Comparison of ENCODE assay signal across 1 cellular context in the genomic region with DNA sequence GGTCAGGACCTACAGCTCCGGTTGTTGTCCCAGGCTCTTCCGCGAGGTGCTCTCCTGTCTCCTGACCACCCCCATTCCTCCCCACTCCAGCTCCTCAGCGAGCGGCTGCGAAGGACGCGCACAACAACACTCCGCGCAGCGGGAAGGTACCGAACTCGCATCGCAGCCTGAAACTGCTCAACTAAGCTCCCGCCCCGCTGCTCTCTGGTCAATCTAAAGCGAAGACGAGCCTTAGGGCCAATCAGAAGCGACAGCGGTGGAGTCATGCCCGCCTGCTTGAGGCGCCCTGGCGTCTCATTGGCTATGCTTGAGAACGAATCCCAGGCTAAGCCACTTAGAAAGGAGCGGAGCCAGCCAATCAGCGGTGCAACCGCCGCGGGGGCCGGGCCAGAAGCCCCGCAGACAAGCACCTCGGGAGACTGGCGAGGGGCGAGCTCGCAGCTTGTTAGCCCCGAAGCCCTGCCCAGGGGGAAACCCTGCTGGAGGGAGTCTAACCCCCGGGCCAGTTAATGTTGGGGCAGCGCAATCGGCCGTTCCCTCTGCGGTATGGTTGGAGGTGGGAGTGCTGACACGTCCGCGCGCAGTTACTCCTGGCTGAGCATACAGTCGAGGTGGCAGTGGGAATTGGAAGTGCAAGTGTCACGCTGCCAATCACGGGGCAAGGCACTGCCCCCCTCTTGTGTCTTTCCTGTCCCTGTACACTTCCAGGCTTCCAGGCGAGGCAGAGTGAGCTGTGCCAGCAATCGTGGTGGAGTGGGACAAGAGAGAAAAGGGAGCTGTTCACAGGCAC.
TF ChIP-seq lines count a peak whose summit lies in the region.

No MANE protein-coding gene starts in this region.

TF ChIP-seq in HepG2, 621 proteins besides CTCF, POLR2A, EP300 and RAD21 (continued from another document and continues in another):
- no peak for TF ChIP-seq CENPBD1 (CRISPR knock-in tag; IDR thresholded peaks at IDR 0.05; ENCODE audit: borderline replicate concordance, low read depth)
- peak; percentile 84; the same call in 1 of the 2 replicates for TF ChIP-seq ZFP91 (CRISPR knock-in tag; IDR thresholded peaks at IDR 0.05; ENCODE audit: borderline replicate concordance)
- TF ChIP-seq HNRNPLL (IDR thresholded peaks at IDR 0.05; ENCODE audit: low read depth, low read length, poor library complexity, severe bottlenecking) = peak; percentile 52
- 0 out of 2 replicates have a peak, but pooled peaks have one; percentile 33 for TF ChIP-seq MEIS1 (CRISPR knock-in tag; IDR thresholded peaks at IDR 0.05; ENCODE audit: borderline replicate concordance)
- no peak for TF ChIP-seq ZNF883 (CRISPR knock-in tag; IDR thresholded peaks at IDR 0.05; ENCODE audit: not compliant biosample characterization)
- 0 out of 2 replicates have a peak, but pooled peaks have one; percentile 10 for TF ChIP-seq ZFY (CRISPR knock-in tag; IDR thresholded peaks at IDR 0.05)
- no peak for TF ChIP-seq ZNF562 (CRISPR knock-in tag; IDR thresholded peaks at IDR 0.05; ENCODE audit: borderline replicate concordance)
- TF ChIP-seq, protein P1, sequence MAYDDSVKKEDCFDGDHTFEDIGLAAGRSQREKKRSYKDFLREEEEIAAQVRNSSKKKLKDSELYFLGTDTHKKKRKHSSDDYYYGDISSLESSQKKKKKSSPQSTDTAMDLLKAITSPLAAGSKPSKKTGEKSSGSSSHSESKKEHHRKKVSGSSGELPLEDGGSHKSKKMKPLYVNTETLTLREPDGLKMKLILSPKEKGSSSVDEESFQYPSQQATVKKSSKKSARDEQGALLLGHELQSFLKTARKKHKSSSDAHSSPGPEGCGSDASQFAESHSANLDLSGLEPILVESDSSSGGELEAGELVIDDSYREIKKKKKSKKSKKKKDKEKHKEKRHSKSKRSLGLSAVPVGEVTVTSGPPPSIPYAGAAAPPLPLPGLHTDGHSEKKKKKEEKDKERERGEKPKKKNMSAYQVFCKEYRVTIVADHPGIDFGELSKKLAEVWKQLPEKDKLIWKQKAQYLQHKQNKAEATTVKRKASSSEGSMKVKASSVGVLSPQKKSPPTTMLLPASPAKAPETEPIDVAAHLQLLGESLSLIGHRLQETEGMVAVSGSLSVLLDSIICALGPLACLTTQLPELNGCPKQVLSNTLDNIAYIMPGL (CRISPR knock-in tag; IDR thresholded peaks at IDR 0.05; ENCODE audit: borderline replicate concordance in 1 of 2, low read depth in 1 of 2) = peak in 1 of 2 experiments; percentile 54; a peak in 1 of 4 replicates
- TF ChIP-seq IRF1 (CRISPR knock-in tag; IDR thresholded peaks at IDR 0.05; ENCODE audit: low read depth) = no peak
- TF ChIP-seq ARNT (IDR thresholded peaks at IDR 0.05) = no peak
- TF ChIP-seq KDM5A (IDR thresholded peaks at IDR 0.05; ENCODE audit: borderline replicate concordance, low read length) = no peak
- no peak for TF ChIP-seq SOX6 (IDR thresholded peaks at IDR 0.05)
- no peak; the same call in 1 of the 2 replicates for TF ChIP-seq SOX6 (CRISPR knock-in tag; IDR thresholded peaks at IDR 0.05)
- TF ChIP-seq, protein P2, sequence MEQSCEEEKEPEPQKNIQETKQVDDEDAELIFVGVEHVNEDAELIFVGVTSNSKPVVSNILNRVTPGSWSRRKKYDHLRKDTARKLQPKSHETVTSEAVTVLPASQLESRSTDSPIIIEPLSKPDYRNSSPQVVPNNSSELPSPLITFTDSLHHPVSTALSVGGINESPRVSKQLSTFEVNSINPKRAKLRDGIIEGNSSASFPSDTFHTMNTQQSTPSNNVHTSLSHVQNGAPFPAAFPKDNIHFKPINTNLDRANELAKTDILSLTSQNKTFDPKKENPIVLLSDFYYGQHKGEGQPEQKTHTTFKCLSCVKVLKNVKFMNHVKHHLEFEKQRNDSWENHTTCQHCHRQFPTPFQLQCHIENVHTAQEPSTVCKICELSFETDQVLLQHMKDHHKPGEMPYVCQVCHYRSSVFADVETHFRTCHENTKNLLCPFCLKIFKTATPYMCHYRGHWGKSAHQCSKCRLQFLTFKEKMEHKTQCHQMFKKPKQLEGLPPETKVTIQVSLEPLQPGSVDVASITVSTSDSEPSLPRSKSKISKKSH (CRISPR knock-in tag; IDR thresholded peaks at IDR 0.05; ENCODE audit: borderline replicate concordance) = no peak
- TF ChIP-seq JUND (CRISPR knock-in tag; IDR thresholded peaks at IDR 0.05) = no peak
- TF ChIP-seq, protein P3, sequence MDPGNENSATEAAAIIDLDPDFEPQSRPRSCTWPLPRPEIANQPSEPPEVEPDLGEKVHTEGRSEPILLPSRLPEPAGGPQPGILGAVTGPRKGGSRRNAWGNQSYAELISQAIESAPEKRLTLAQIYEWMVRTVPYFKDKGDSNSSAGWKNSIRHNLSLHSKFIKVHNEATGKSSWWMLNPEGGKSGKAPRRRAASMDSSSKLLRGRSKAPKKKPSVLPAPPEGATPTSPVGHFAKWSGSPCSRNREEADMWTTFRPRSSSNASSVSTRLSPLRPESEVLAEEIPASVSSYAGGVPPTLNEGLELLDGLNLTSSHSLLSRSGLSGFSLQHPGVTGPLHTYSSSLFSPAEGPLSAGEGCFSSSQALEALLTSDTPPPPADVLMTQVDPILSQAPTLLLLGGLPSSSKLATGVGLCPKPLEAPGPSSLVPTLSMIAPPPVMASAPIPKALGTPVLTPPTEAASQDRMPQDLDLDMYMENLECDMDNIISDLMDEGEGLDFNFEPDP (CRISPR knock-in tag; conservative IDR thresholded peaks at IDR 0.05) = no peak
- no peak for TF ChIP-seq MAF1 (CRISPR knock-in tag; IDR thresholded peaks at IDR 0.05; ENCODE audit: borderline replicate concordance)
- TF ChIP-seq SRSF4 (IDR thresholded peaks at IDR 0.05; ENCODE audit: low read depth, low read length, poor library complexity, severe bottlenecking) = no peak
- TF ChIP-seq ARNTL (CRISPR knock-in tag; IDR thresholded peaks at IDR 0.05) = no peak
- TF ChIP-seq, protein P4, sequence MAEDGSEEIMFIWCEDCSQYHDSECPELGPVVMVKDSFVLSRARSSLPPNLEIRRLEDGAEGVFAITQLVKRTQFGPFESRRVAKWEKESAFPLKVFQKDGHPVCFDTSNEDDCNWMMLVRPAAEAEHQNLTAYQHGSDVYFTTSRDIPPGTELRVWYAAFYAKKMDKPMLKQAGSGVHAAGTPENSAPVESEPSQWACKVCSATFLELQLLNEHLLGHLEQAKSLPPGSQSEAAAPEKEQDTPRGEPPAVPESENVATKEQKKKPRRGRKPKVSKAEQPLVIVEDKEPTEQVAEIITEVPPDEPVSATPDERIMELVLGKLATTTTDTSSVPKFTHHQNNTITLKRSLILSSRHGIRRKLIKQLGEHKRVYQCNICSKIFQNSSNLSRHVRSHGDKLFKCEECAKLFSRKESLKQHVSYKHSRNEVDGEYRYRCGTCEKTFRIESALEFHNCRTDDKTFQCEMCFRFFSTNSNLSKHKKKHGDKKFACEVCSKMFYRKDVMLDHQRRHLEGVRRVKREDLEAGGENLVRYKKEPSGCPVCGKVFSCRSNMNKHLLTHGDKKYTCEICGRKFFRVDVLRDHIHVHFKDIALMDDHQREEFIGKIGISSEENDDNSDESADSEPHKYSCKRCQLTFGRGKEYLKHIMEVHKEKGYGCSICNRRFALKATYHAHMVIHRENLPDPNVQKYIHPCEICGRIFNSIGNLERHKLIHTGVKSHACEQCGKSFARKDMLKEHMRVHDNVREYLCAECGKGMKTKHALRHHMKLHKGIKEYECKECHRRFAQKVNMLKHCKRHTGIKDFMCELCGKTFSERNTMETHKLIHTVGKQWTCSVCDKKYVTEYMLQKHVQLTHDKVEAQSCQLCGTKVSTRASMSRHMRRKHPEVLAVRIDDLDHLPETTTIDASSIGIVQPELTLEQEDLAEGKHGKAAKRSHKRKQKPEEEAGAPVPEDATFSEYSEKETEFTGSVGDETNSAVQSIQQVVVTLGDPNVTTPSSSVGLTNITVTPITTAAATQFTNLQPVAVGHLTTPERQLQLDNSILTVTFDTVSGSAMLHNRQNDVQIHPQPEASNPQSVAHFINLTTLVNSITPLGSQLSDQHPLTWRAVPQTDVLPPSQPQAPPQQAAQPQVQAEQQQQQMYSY (CRISPR knock-in tag; IDR thresholded peaks at IDR 0.05) = no peak
- TF ChIP-seq, protein P5, sequence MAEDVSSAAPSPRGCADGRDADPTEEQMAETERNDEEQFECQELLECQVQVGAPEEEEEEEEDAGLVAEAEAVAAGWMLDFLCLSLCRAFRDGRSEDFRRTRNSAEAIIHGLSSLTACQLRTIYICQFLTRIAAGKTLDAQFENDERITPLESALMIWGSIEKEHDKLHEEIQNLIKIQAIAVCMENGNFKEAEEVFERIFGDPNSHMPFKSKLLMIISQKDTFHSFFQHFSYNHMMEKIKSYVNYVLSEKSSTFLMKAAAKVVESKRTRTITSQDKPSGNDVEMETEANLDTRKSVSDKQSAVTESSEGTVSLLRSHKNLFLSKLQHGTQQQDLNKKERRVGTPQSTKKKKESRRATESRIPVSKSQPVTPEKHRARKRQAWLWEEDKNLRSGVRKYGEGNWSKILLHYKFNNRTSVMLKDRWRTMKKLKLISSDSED (CRISPR knock-in tag; IDR thresholded peaks at IDR 0.05) = no peak
- 0 out of 2 replicates have a peak, but pooled peaks have one; percentile 49 for TF ChIP-seq ZNF598 (CRISPR knock-in tag; IDR thresholded peaks at IDR 0.05; ENCODE audit: borderline replicate concordance)
- TF ChIP-seq MAZ (IDR thresholded peaks at IDR 0.05; ENCODE audit: borderline replicate concordance, low read depth, low read length) = peak; percentile 55; the same call in 1 of the 2 replicates
- peak; percentile 83 for TF ChIP-seq MAZ (CRISPR knock-in tag; IDR thresholded peaks at IDR 0.05; ENCODE audit: low read depth)
- no peak for TF ChIP-seq ZFP82 (CRISPR knock-in tag; IDR thresholded peaks at IDR 0.05; ENCODE audit: borderline replicate concordance)
- TF ChIP-seq, protein P6, sequence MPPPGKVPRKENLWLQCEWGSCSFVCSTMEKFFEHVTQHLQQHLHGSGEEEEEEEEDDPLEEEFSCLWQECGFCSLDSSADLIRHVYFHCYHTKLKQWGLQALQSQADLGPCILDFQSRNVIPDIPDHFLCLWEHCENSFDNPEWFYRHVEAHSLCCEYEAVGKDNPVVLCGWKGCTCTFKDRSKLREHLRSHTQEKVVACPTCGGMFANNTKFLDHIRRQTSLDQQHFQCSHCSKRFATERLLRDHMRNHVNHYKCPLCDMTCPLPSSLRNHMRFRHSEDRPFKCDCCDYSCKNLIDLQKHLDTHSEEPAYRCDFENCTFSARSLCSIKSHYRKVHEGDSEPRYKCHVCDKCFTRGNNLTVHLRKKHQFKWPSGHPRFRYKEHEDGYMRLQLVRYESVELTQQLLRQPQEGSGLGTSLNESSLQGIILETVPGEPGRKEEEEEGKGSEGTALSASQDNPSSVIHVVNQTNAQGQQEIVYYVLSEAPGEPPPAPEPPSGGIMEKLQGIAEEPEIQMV (CRISPR knock-in tag; IDR thresholded peaks at IDR 0.05; ENCODE audit: low read depth) = no peak
- TF ChIP-seq ZNF256 (CRISPR knock-in tag; conservative IDR thresholded peaks at IDR 0.05) = no peak
- peak; percentile 88 for TF ChIP-seq ZNF547 (CRISPR knock-in tag; IDR thresholded peaks at IDR 0.05)
- no peak for TF ChIP-seq ZNF782 (CRISPR knock-in tag; IDR thresholded peaks at IDR 0.05; ENCODE audit: borderline replicate concordance)
- no peak for TF ChIP-seq THYN1 (CRISPR knock-in tag; IDR thresholded peaks at IDR 0.05; ENCODE audit: borderline replicate concordance, low read depth)
- TF ChIP-seq ZNF264 (CRISPR knock-in tag; IDR thresholded peaks at IDR 0.05) = no peak
- TF ChIP-seq ZNF772 (CRISPR knock-in tag; IDR thresholded peaks at IDR 0.05) = no peak
- TF ChIP-seq ZNF724P (CRISPR knock-in tag; IDR thresholded peaks at IDR 0.05; ENCODE audit: borderline replicate concordance) = peak; percentile 52; the same call in 1 of the 2 replicates
- 0 out of 2 replicates have a peak, but pooled peaks have one; percentile 53 for TF ChIP-seq REL (CRISPR knock-in tag; conservative IDR thresholded peaks at IDR 0.05)
- no peak for TF ChIP-seq MLXIP (CRISPR knock-in tag; IDR thresholded peaks at IDR 0.05; ENCODE audit: borderline replicate concordance)
- no peak for TF ChIP-seq ZNF780A (CRISPR knock-in tag; IDR thresholded peaks at IDR 0.05)
- peak; percentile 66; the same call in 1 of the 2 replicates for TF ChIP-seq ZMAT3 (CRISPR knock-in tag; conservative IDR thresholded peaks at IDR 0.05)
